Comparison of ENCODE assay signal across 35 cellular contexts in genomic region chr2:216923706-216924105, GRCh38.
"Had no signal": no experiment of that assay in that cellular context is flagged by ENCODE, and none has a peak within 500 bp of the region (broad histone marks: within the 10 kb centered on the region; RNA-seq: fewer than 3 reads in every experiment).

No MANE protein-coding gene starts in this region.

- H3K4me3 ChIP-seq: MG63 had no signal

- H3K36me3 ChIP-seq: MG63 had no signal

- DNase-seq: Karpas-422, Kasumi-1, MG63, MM.1S, MV-4-11, NCI-H1048, NCI-H1092, NCI-H1092 treated with DMSO at 0.1 percent for 48 hours, NCI-H1105, NCI-H1105 treated with DMSO at 0.1 percent for 48 hours, NCI-H1417 treated with DMSO at 0.1 percent for 48 hours, NCI-H1436, NCI-H1436 treated with DMSO at 0.1 percent for 48 hours, NCI-H146, NCI-H1694, NCI-H1694 treated with DMSO at 0.1 percent for 48 hours, NCI-H187, NCI-H187 treated with DMSO at 0.1 percent for 48 hours, NCI-H1930, NCI-H2029, NCI-H2029 treated with DMSO at 0.1 percent for 48 hours, NCI-H2081, NCI-H2081 treated with DMSO at 0.1 percent for 48 hours, NCI-H2107, NCI-H2171, NCI-H2171 treated with DMSO at 0.1 percent for 48 hours, NCI-H2227 treated with DMSO at 0.1 percent for 48 hours, NCI-H226, NCI-H345, NCI-H446, NCI-H446 treated with DMSO at 0.1 percent for 48 hours, NCI-H510A, NCI-H510A treated with DMSO at 0.1 percent for 48 hours, NCI-H524, NCI-H524 treated with DMSO at 0.1 percent for 48 hours had no signal

- H3K27me3 ChIP-seq: MG63 had no signal

- H3K9me3 ChIP-seq: MG63 had no signal
